9 cellular contexts compared by ENCODE assay signal in the genomic region with DNA sequence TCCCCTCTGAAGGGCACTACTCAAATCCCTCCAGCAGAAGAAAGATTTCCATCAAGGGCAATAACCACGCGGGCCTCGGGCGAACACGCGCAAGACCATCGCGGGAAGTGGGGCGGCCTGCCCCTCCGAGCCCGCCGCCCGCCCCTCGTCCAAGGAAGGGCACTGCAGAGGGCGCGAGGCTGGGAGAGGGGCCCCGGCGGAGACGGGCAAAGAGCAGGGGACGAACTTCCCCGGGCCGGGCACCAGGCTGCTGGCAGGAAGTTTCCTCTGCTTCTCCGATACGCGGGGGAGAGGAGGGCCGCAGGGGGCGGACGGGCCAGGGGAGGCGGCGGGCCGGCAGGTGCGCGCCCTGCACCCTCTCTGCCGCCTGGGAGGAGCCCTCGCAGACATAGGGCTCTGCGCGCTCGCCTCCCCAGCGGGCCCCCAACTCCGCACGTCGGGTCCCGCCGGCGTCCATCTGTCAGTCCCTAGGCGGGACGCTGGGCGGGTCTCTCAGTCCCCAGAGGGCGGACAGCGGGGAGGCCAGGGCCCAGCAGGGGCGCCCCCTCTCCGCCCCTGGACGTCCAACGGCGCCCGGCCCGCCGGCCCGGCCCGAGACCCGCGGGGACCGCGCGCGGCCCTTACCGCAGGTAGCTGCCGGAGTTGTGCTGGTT. TPM values are rescaled to one million over a fixed set of nuclear protein-coding genes. Genes with fewer than 3 reads are reported as not detected.
DNase-seq lines count a peak whose midpoint lies in the region; ATAC-seq, FAIRE-seq and TF ChIP-seq lines count a peak whose summit lies in the region.
"Had no signal": no experiment of that assay in that cellular context is flagged by ENCODE, and none has a peak within 500 bp of the region (broad histone marks: within the 10 kb centered on the region; RNA-seq: fewer than 3 reads in every experiment).

No MANE protein-coding gene starts in this region.

- no peaks in the 10 kb centered on the region for H3K36me3 Mint-ChIP-seq in GM23338 (ENCODE audit: low read depth)
- H3K36me3 Mint-ChIP-seq in activated naive CD8-positive, alpha-beta T cell: no peaks in the 10 kb centered on the region

- H3K4me1 Mint-ChIP-seq in GM23338: peaks cover 16% of the 10 kb centered on the region
- peaks cover 8% of the 10 kb centered on the region for H3K4me1 Mint-ChIP-seq in activated naive CD8-positive, alpha-beta T cell (ENCODE audit: low read depth)

- TF ChIP-seq CTCF in GM23338 (conservative IDR thresholded peaks at IDR 0.05; ENCODE audit: low read depth in 2 of 2) (no peak), left lung (IDR thresholded peaks at IDR 0.05) (no peak), tibial artery (IDR thresholded peaks at IDR 0.05) (no peak)

- no peak for FAIRE-seq in RCC 7860 (lab: Jason Lieb, UNC)
- FAIRE-seq: colon had no signal

- peak overlapping the region; percentile 95 for H2AFZ ChIP-seq in GM23338

- no peaks in the 10 kb centered on the region; a peak in 2 of 22 replicates for H4K20me1 ChIP-seq in BLaER1 treated with 17β-estradiol and CSF1 and Interleukin-3, amounts not matched to agents 10 nM and 100 nM
- H4K20me1 ChIP-seq in GM23338 (replicated peaks; ENCODE audit: insufficient read depth): no peaks in the 10 kb centered on the region

- no peak overlapping the region for H3K27ac ChIP-seq in BLaER1 treated with 17β-estradiol and CSF1 and Interleukin-3, amounts not matched to agents 10 nM and 100 nM
- H3K27ac ChIP-seq in GM23338 (ENCODE audit: low read depth): no peak overlapping the region
- H3K27ac ChIP-seq in left lung: peak overlapping the region; percentile 39 to 53
- H3K27ac ChIP-seq in tibial artery: no peak overlapping the region

- DNase-seq in GM23338 (ENCODE audit: low spot score) (peak; percentile 59), left lung (peak in 1 of 2 donors; percentile 82), tibial artery (no peak), cerebellar cortex (ENCODE audit: low spot score) (no peak), OCI-M1 (lab: John Stamatoyannopoulos, UW) (no peak), RCC 7860 (ENCODE audit: low spot score) (no peak)

- intact Hi-C loops in left lung (cut with DNase I): no loop called here
- intact Hi-C loops in tibial artery (cut with DNase I; ENCODE audit: low total_unique reads): no loop called here

- H3K27me3 ChIP-seq in BLaER1 treated with 17β-estradiol and CSF1 and Interleukin-3, amounts not matched to agents 10 nM and 100 nM: peaks cover 28 to 39% (median 31%) of the 10 kb centered on the region in 11 experiments
- H3K27me3 ChIP-seq in GM23338 (ENCODE audit: insufficient read depth) (peaks cover 35% of the 10 kb centered on the region), left lung (peaks cover 0 to 59% of the 10 kb centered on the region in 2 donors), tibial artery (peaks cover 0 to 37% of the 10 kb centered on the region in 2 donors)

- no peaks in the 10 kb centered on the region for H3K9me3 Mint-ChIP-seq in GM23338
- H3K9me3 Mint-ChIP-seq in activated naive CD8-positive, alpha-beta T cell (ENCODE audit: low read depth): no peaks in the 10 kb centered on the region

- peak overlapping the region; percentile 38 to 67 (median 51) for H3K4me3 ChIP-seq in BLaER1 treated with 17β-estradiol and CSF1 and Interleukin-3, amounts not matched to agents 10 nM and 100 nM
- H3K4me3 ChIP-seq in GM23338 (peak overlapping the region; percentile 81), left lung (peak overlapping the region; percentile 52 to 53), tibial artery (peak overlapping the region; percentile 40 to 53)

- no peak overlapping the region for H3K27ac Mint-ChIP-seq in GM23338
- H3K27ac Mint-ChIP-seq in activated naive CD8-positive, alpha-beta T cell: no peak overlapping the region

- ATAC-seq in GM23338: peak; percentile 69
- peak; percentile 45 for ATAC-seq in left lung

- peaks cover 0 to 11% (median 0%) of the 10 kb centered on the region in 11 experiments; a peak in 6 of 22 replicates for H3K9me3 ChIP-seq in BLaER1 treated with 17β-estradiol and CSF1 and Interleukin-3, amounts not matched to agents 10 nM and 100 nM (replicated peaks in 1 of 11)
- no peaks in the 10 kb centered on the region for H3K9me3 ChIP-seq in left lung
- H3K9me3 ChIP-seq in tibial artery: no peaks in the 10 kb centered on the region

- H3K9me2 ChIP-seq in GM23338 (ENCODE audit: insufficient read depth): no peaks in the 10 kb centered on the region

- H3K36me3 ChIP-seq in BLaER1 treated with 17β-estradiol and CSF1 and Interleukin-3, amounts not matched to agents 10 nM and 100 nM: no peaks in the 10 kb centered on the region
- H3K36me3 ChIP-seq in GM23338 (ENCODE audit: insufficient read depth): no peaks in the 10 kb centered on the region
- H3K36me3 ChIP-seq in left lung: no peaks in the 10 kb centered on the region
- peaks cover 0 to under 1% (median 0%) of the 10 kb centered on the region in 3 donors for H3K36me3 ChIP-seq in tibial artery

- H3K4me2 ChIP-seq in BLaER1 treated with 17β-estradiol and CSF1 and Interleukin-3, amounts not matched to agents 10 nM and 100 nM: peak overlapping the region; percentile 55 to 80 (median 78)
- H3K4me2 ChIP-seq in GM23338: peak overlapping the region; percentile 94

- H3K4me1 ChIP-seq in BLaER1 treated with 17β-estradiol and CSF1 and Interleukin-3, amounts not matched to agents 10 nM and 100 nM: peaks cover 19 to 53% (median 36%) of the 10 kb centered on the region in 10 experiments
- H3K4me1 ChIP-seq in GM23338 (ENCODE audit: insufficient read depth) (peaks cover 7% of the 10 kb centered on the region), left lung (peaks cover 0 to 25% of the 10 kb centered on the region in 2 donors), tibial artery (peaks cover 0 to 18% (median 15%) of the 10 kb centered on the region in 4 donors)

- no peaks in the 10 kb centered on the region for H3K79me2 ChIP-seq in GM23338 (replicated peaks; ENCODE audit: insufficient read depth)

- H3K27me3 Mint-ChIP-seq in GM23338 (ENCODE audit: insufficient read depth, low read depth, poor library complexity): peaks cover 47% of the 10 kb centered on the region
- peaks cover 21% of the 10 kb centered on the region for H3K27me3 Mint-ChIP-seq in activated naive CD8-positive, alpha-beta T cell

- H3K9ac ChIP-seq in BLaER1 treated with 17β-estradiol and CSF1 and Interleukin-3, amounts not matched to agents 10 nM and 100 nM: peak overlapping the region in 5 of 11 experiments; percentile 10 to 35 (median 31); a peak in 4 of 22 replicates

- H3F3A ChIP-seq in GM23338 (replicated peaks; ENCODE audit: low read depth): no peaks in the 10 kb centered on the region

- peak overlapping the region; percentile 81 for H3K4me3 Mint-ChIP-seq in GM23338
- peak overlapping the region; percentile 75 for H3K4me3 Mint-ChIP-seq in activated naive CD8-positive, alpha-beta T cell

TF ChIP-seq in GM23338, 12 proteins besides CTCF, POLR2A, EP300 and RAD21 (continues in another document):
- no peak for TF ChIP-seq EZH2phosphoT487 (IDR thresholded peaks at IDR 0.05; ENCODE audit: unreplicated experiment)
- no peak for TF ChIP-seq REST (IDR thresholded peaks at IDR 0.05; ENCODE audit: unreplicated experiment)
- TF ChIP-seq ZNF114 (CRISPR knock-in tag; IDR thresholded peaks at IDR 0.05): no peak
- TF ChIP-seq STAT1 (IDR thresholded peaks at IDR 0.05; ENCODE audit: unreplicated experiment): no peak
- TF ChIP-seq ETS1 (IDR thresholded peaks at IDR 0.05): no peak
- no peak for TF ChIP-seq ZNF331 (CRISPR knock-in tag; IDR thresholded peaks at IDR 0.05; ENCODE audit: low read depth)
- no peak for TF ChIP-seq CREB1 (CRISPR knock-in tag; IDR thresholded peaks at IDR 0.05; ENCODE audit: low read depth)

RNA-seq across cellular contexts. Expression of gene TFCP2L1, which starts 0.5 kb away (rescaled TPM):
- 4.5 and 6.4 TPM in 2 replicates for total RNA-seq in GM23338 (2014; rRNA removed; shearing (Covaris generic))
- polyA plus RNA-seq in GM23338 (2016; fragmentation: Nextera tagmentation; extraction: Ambion mirVana): 0.94 and 1.2 TPM in 2 replicates
- total RNA-seq in left lung: 10 to 100 TPM; 24.1 to 32.5 TPM

Comparison
In these comparisons a context has a peak if more than half of its experiments do, and no peak if none do; other contexts are left out.
1. H3K27ac ChIP-seq: peak in left lung (2 of 2); none in BLaER1 treated with 17β-estradiol and CSF1 and Interleukin-3, amounts not matched to agents 10 nM and 100 nM (0 of 11), GM23338 (single experiment) and tibial artery (0 of 2).
2. Peak in every context shown above with its lines, with median percentiles within 50 percentile points of each other: H3K4me3 ChIP-seq.